ENCODE assay signal across 24 cellular contexts in genomic region chr18:618618-619017, GRCh38. TPM values are rescaled to one million over a fixed set of nuclear protein-coding genes. Genes with fewer than 3 reads are reported as not detected.
DNase-seq lines count a peak whose midpoint lies in the region; ATAC-seq, FAIRE-seq and TF ChIP-seq lines count a peak whose summit lies in the region.
"Had no signal": no experiment of that assay in that cellular context is flagged by ENCODE, and none has a peak within 500 bp of the region (broad histone marks: within the 10 kb centered on the region; RNA-seq: fewer than 3 reads in every experiment).

No MANE protein-coding gene starts in this region.

- FAIRE-seq in K562 (lab: Jason Lieb, UNC), result no peak
- FAIRE-seq: A204.1, G401.6, GM12891, GM19239 had no signal

- no peak for ATAC-seq in K562
- ATAC-seq in HG03457 (IDR thresholded peaks at IDR 0.05; ENCODE audit: unreplicated experiment), result no peak

- H3K27me3 Mint-ChIP-seq in nephron (ENCODE audit: low read depth), result no peaks in the 10 kb centered on the region

- intact Hi-C loops in K562 (cut with micrococcal nuclease) (loop anchor here (5.0 kb wide), 1 partner anchor 121 kb away; no protein-coding TSS in a partner anchor), ovary (cut with DNase I) (loop anchor here in 3 of 4 donors (5.0 to 10.0 kb wide), 3 partner anchors 326 to 336 kb away; no protein-coding TSS in a partner anchor)

- no peaks in the 10 kb centered on the region for H3K9me3 ChIP-seq in K562 (replicated peaks; ENCODE audit: control insufficient read depth, insufficient read depth, low read depth, low read length)
- H3K9me3 ChIP-seq in ovary, result no peaks in the 10 kb centered on the region
- H3K9me3 ChIP-seq: BE2C, BLaER1 had no signal

- no peak for TF ChIP-seq EP300 in K562 (IDR thresholded peaks at IDR 0.05; ENCODE audit: low read length)
- no peak for TF ChIP-seq EP300 in ovary (IDR thresholded peaks at IDR 0.05)

- in situ Hi-C loops in K562 (cut with MboI), result no loop called here

- no peak overlapping the region for H3K27ac ChIP-seq in K562 (ENCODE audit: extremely low read depth, low read depth, low read length)
- no peak overlapping the region for H3K27ac ChIP-seq in ovary
- H3K27ac ChIP-seq: BLaER1 had no signal

- no peaks in the 10 kb centered on the region for H3K36me3 Mint-ChIP-seq in nephron (ENCODE audit: low read depth)
- H3K36me3 Mint-ChIP-seq: CD14-positive monocyte; CD4-positive, alpha-beta memory T cell; CD4-positive, CD25-positive, alpha-beta regulatory T cell; CD8-positive, alpha-beta memory T cell had no signal

- WGBS in K562 (ENCODE audit: insufficient coverage, low coverage, missing lambda C conversion rate), result 26% methylated on average over 5 of the region's 5 CpGs
- WGBS in ovary, 3 donors, result 82 to 83% (median 82%) methylated on average over 5 of the region's 5 CpGs

- no peak for TF ChIP-seq RAD21 in K562 (CRISPR knock-in tag; conservative IDR thresholded peaks at IDR 0.05 in 1 of 2, IDR thresholded peaks at IDR 0.05 in 1 of 2)

- H3K36me3 ChIP-seq in K562 (ENCODE audit: control insufficient read depth, insufficient read depth, low read length) (no peaks in the 10 kb centered on the region), ovary (no peaks in the 10 kb centered on the region)
- H3K36me3 ChIP-seq: BE2C, BLaER1 had no signal

- H2AFZ ChIP-seq in K562 (ENCODE audit: low read depth, low read length), result no peak overlapping the region

- H3K27ac Mint-ChIP-seq in nephron, result peak overlapping the region in 2 of 3 experiments; percentile 0 to 15
- H3K27ac Mint-ChIP-seq: CD4-positive, alpha-beta memory T cell; CD4-positive, CD25-positive, alpha-beta regulatory T cell; CD8-positive, alpha-beta memory T cell had no signal

- no peak overlapping the region for H3K4me3 ChIP-seq in K562
- H3K4me3 ChIP-seq in ovary, result no peak overlapping the region
- H3K4me3 ChIP-seq: BLaER1 had no signal

- H3K79me2 ChIP-seq in K562 (ENCODE audit: control insufficient read depth, insufficient read depth, low read length), result no peaks in the 10 kb centered on the region

- H3K9ac ChIP-seq in K562 (ENCODE audit: insufficient read depth in 1 of 2, low read depth in 2 of 2, low read length in 2 of 2), result no peak overlapping the region
- H3K9ac ChIP-seq: BLaER1 had no signal

- peaks cover 0 to 5% of the 10 kb centered on the region in 2 experiments; a peak in 1 of 5 replicates for H3K27me3 ChIP-seq in K562 (ENCODE audit: control insufficient read depth in 2 of 2, insufficient read depth in 2 of 2, low read length in 2 of 2)
- no peaks in the 10 kb centered on the region for H3K27me3 ChIP-seq in ovary
- H3K27me3 ChIP-seq: BLaER1 had no signal

- POLR2A ChIA-PET in K562 (lab: Yijun Ruan, JAX), result interaction anchor here (1.0 to 1.2 kb wide), 2 partner anchors 8 to 9 kb away, joined by 3 to 7 read pairs; no protein-coding TSS in a partner anchor

- H3K4me1 ChIP-seq in K562 (replicated peaks in 1 of 2; ENCODE audit: control insufficient read depth in 2 of 2, insufficient read depth in 2 of 2, low read length in 2 of 2), result peaks cover 0 to 6% of the 10 kb centered on the region in 2 experiments; a peak in 3 of 5 replicates
- H3K4me1 ChIP-seq in ovary (ENCODE audit: insufficient read depth), result no peaks in the 10 kb centered on the region
- H3K4me1 ChIP-seq: BE2C had no signal

- no peaks in the 10 kb centered on the region for H4K20me1 ChIP-seq in K562 (replicated peaks; ENCODE audit: control insufficient read depth, insufficient read depth, low read length)
- H4K20me1 ChIP-seq: BLaER1 had no signal

- no peak overlapping the region for H3K4me2 ChIP-seq in K562 (ENCODE audit: insufficient read depth, low read length)
- H3K4me2 ChIP-seq: BLaER1 had no signal

- DNase-seq in NCI-H510A treated with DMSO at 0.1 percent for 48 hours (lab: John Stamatoyannopoulos, UW), result peak; percentile 67
- no peak for DNase-seq in NCI-H510A (lab: John Stamatoyannopoulos, UW)
- DNase-seq in K562 (ENCODE audit: extremely low read depth in 1 of 4, low spot score in 3 of 4), result no peak
- no peak for DNase-seq in ovary
- DNase-seq: 8988T; ACHN; BE2C; C1 segment of cervical spinal cord; CD4-positive, alpha-beta memory T cell; CD4-positive, CD25-positive, alpha-beta regulatory T cell; CD8-positive, alpha-beta memory T cell; COR-L47; DMS79 treated with DMSO at 0.1 percent for 48 hours; GF-D8 had no signal

- TF ChIP-seq CTCF in K562 (IDR thresholded peaks at IDR 0.05 in 2 of 3, conservative IDR thresholded peaks at IDR 0.05 in 1 of 3; ENCODE audit: insufficient read depth in 2 of 3, low read depth in 1 of 3, low read length in 3 of 3) (no peak), nephron (IDR thresholded peaks at IDR 0.05; ENCODE audit: unreplicated experiment in 3 of 3) (no peak), ovary (IDR thresholded peaks at IDR 0.05) (no peak)

- H3K4me1 Mint-ChIP-seq in nephron, result peaks cover 25% of the 10 kb centered on the region
- H3K4me1 Mint-ChIP-seq: CD4-positive, alpha-beta memory T cell; CD8-positive, alpha-beta memory T cell had no signal

- CTCF ChIA-PET in K562 (lab: Yijun Ruan, JAX; ENCODE audit: low intra/inter-chr PET ratio), result no interaction called here

- H3K9me1 ChIP-seq in K562 (ENCODE audit: control insufficient read depth, insufficient read depth, low read length), result no peaks in the 10 kb centered on the region

- BruUV-seq in K562 (replicated peaks; lab: Mats Ljungman, UMichigan), result no TSS peak

- H3K4me3 Mint-ChIP-seq in nephron, result no peak overlapping the region
- H3K4me3 Mint-ChIP-seq: CD14-positive monocyte; CD4-positive, alpha-beta memory T cell; CD4-positive, CD25-positive, alpha-beta regulatory T cell; CD8-positive, alpha-beta memory T cell had no signal

- TF ChIP-seq POLR2A in K562 (conservative IDR thresholded peaks at IDR 0.05) (no peak), ovary (IDR thresholded peaks at IDR 0.05) (no peak)

- no peaks in the 10 kb centered on the region for H3K9me3 Mint-ChIP-seq in nephron
- H3K9me3 Mint-ChIP-seq: CD14-positive monocyte; CD4-positive, alpha-beta memory T cell; CD4-positive, CD25-positive, alpha-beta regulatory T cell; CD8-positive, alpha-beta memory T cell had no signal

RNA-seq across cellular contexts. Expression of gene CLUL1, which starts 21.8 kb away (rescaled TPM):
- 0.16 and 2.2 TPM in 2 replicates for total RNA-seq in K562 (2011; cell fraction: chromatin; rRNA removed; ENCODE audit: low replicate concordance)
- total RNA-seq in K562 (2011; cell fraction: nucleolus; rRNA removed), result 1.0 TPM in 1 of 2 replicates, not detected in the other
- total RNA-seq in K562 (2011; cell fraction: nucleoplasm; rRNA removed), result 0.51 TPM in 1 of 2 replicates, not detected in the other
- total RNA-seq in K562 (2014; rRNA removed) (0.86 TPM in 1 of 2 replicates, not detected in the other), K562 (2014; rRNA removed; fragmentation: Illumina TruSeq; extraction: Trizol) (0.40 and 0.41 TPM in 2 replicates), K562 (2015; rRNA removed; fragmentation: Illumina TruSeq; extraction: Trizol) (0.76 TPM in 1 of 2 replicates, not detected in the other), K562 (2021) (not detected in 2 replicates), ovary (10 to 100 TPM in 2 of 7 donors, 1 to 10 TPM in 5; 1.2 to 14.4 (median 5.7) TPM)
- polyA plus RNA-seq in K562 (2011; rRNA removed) (0.49 and 0.80 TPM in 2 replicates), K562 (2014; fragmentation: Illumina TruSeq; extraction: Trizol) (0.28 TPM in 1 of 2 replicates, not detected in the other), K562 (2014; fragmentation: Nextera tagmentation; extraction: Ambion mirVana) (under 1 TPM; 0.32 to 0.70 TPM), K562 (2014; rRNA removed) (0.30 and 0.41 TPM in 2 replicates), ovary (under 1 TPM in 1 of 2 donors, not detected in 1; 0.67 TPM)
- 0.09 and 0.27 TPM in 2 replicates for polyA plus RNA-seq in K562 (2011; cell fraction: cytosol; rRNA removed)
- 0.67 and 1.1 TPM in 2 replicates for polyA plus RNA-seq in K562 (2011; cell fraction: nucleus; rRNA removed)
- polyA plus RNA-seq in K562 (2012), result 0.43 and 0.54 TPM in 2 replicates
- 0.84 and 1.3 TPM in 2 replicates for polyA minus RNA-seq in K562 (2011; rRNA and poly(A)+ RNA removed)
- polyA minus RNA-seq in K562 (2011; cell fraction: cytosol; rRNA and poly(A)+ RNA removed), result not detected in 2 replicates
- polyA minus RNA-seq in K562 (2011; cell fraction: nucleus; rRNA and poly(A)+ RNA removed), result 1.00 TPM in 1 of 2 replicates, not detected in the other
- total RNA-seq: CD4-positive, alpha-beta memory T cell; CD4-positive, CD25-positive, alpha-beta regulatory T cell; CD8-positive, alpha-beta memory T cell had no signal
- polyA plus RNA-seq: AG04450; CD14-positive monocyte; CD4-positive, alpha-beta memory T cell; CD4-positive, CD25-positive, alpha-beta regulatory T cell had no signal

RNA-seq across cellular contexts. Expression of gene CETN1, which starts 38.4 kb away (rescaled TPM):
- total RNA-seq in K562 (2011; cell fraction: chromatin; rRNA removed; ENCODE audit: low replicate concordance), result not detected in 2 replicates
- not detected in 2 replicates for total RNA-seq in K562 (2011; cell fraction: nucleolus; rRNA removed)
- total RNA-seq in K562 (2011; cell fraction: nucleoplasm; rRNA removed), result not detected in 2 replicates
- 0.18 and 0.33 TPM in 2 replicates for total RNA-seq in K562 (2014; rRNA removed)
- total RNA-seq in K562 (2014; rRNA removed; fragmentation: Illumina TruSeq; extraction: Trizol), result not detected in 2 replicates
- total RNA-seq in K562 (2015; rRNA removed; fragmentation: Illumina TruSeq; extraction: Trizol), result 0.07 and 0.11 TPM in 2 replicates
- total RNA-seq in K562 (2021), result 0.16 TPM in 1 of 2 replicates, not detected in the other
- not detected in 2 replicates for polyA plus RNA-seq in K562 (2011; rRNA removed)
- polyA plus RNA-seq in K562 (2011; cell fraction: cytosol; rRNA removed), result not detected in 2 replicates
- not detected in 2 replicates for polyA plus RNA-seq in K562 (2011; cell fraction: nucleus; rRNA removed)
- 0.09 and 0.98 TPM in 2 replicates for polyA plus RNA-seq in K562 (2012)
- 0.19 and 0.28 TPM in 2 replicates for polyA plus RNA-seq in K562 (2014; fragmentation: Illumina TruSeq; extraction: Trizol)
- polyA plus RNA-seq in K562 (2014; fragmentation: Nextera tagmentation; extraction: Ambion mirVana), result under 1 TPM; 0.11 to 0.34 TPM
- polyA plus RNA-seq in K562 (2014; rRNA removed), result 0.25 TPM in 1 of 2 replicates, not detected in the other
- not detected in 2 replicates for polyA minus RNA-seq in K562 (2011; rRNA and poly(A)+ RNA removed)
- not detected in 2 replicates for polyA minus RNA-seq in K562 (2011; cell fraction: cytosol; rRNA and poly(A)+ RNA removed)
- polyA minus RNA-seq in K562 (2011; cell fraction: nucleus; rRNA and poly(A)+ RNA removed), result not detected in 2 replicates
- not detected for total RNA-seq in ovary
- polyA plus RNA-seq in ovary, result not detected
- total RNA-seq: A673; CD4-positive, alpha-beta memory T cell; CD4-positive, CD25-positive, alpha-beta regulatory T cell; CD8-positive, alpha-beta memory T cell had no signal
- polyA plus RNA-seq: AG04450; CD14-positive monocyte; CD4-positive, alpha-beta memory T cell; CD4-positive, CD25-positive, alpha-beta regulatory T cell; CD8-positive, alpha-beta memory T cell had no signal

RNA-seq across cellular contexts. Expression of gene TYMS, which starts 38.8 kb away (rescaled TPM):
- total RNA-seq in K562 (2011; cell fraction: chromatin; rRNA removed; ENCODE audit: low replicate concordance), result 56.4 and 67.1 TPM in 2 replicates
- total RNA-seq in K562 (2011; cell fraction: nucleolus; rRNA removed), result 67.0 and 72.2 TPM in 2 replicates
- 71.0 and 81.6 TPM in 2 replicates for total RNA-seq in K562 (2011; cell fraction: nucleoplasm; rRNA removed)
- total RNA-seq in K562 (2014; rRNA removed), result 137 and 138 TPM in 2 replicates
- 69.1 and 72.4 TPM in 2 replicates for total RNA-seq in K562 (2014; rRNA removed; fragmentation: Illumina TruSeq; extraction: Trizol)
- total RNA-seq in K562 (2015; rRNA removed; fragmentation: Illumina TruSeq; extraction: Trizol), result 83.4 and 88.8 TPM in 2 replicates
- 292 and 305 TPM in 2 replicates for total RNA-seq in K562 (2021)
- 276 and 390 TPM in 2 replicates for polyA plus RNA-seq in K562 (2011; rRNA removed)
- 377 and 398 TPM in 2 replicates for polyA plus RNA-seq in K562 (2011; cell fraction: cytosol; rRNA removed)
- polyA plus RNA-seq in K562 (2011; cell fraction: nucleus; rRNA removed), result 188 and 221 TPM in 2 replicates
- 259 and 356 TPM in 2 replicates for polyA plus RNA-seq in K562 (2012)
- polyA plus RNA-seq in K562 (2014; fragmentation: Illumina TruSeq; extraction: Trizol), result 381 and 409 TPM in 2 replicates
- polyA plus RNA-seq in K562 (2014; fragmentation: Nextera tagmentation; extraction: Ambion mirVana), result 100 to 1,000 TPM; 168 to 175 TPM
- 302 and 311 TPM in 2 replicates for polyA plus RNA-seq in K562 (2014; rRNA removed)
- polyA minus RNA-seq in K562 (2011; rRNA and poly(A)+ RNA removed), result 346 and 403 TPM in 2 replicates
- 213 and 291 TPM in 2 replicates for polyA minus RNA-seq in K562 (2011; cell fraction: cytosol; rRNA and poly(A)+ RNA removed)
- polyA minus RNA-seq in K562 (2011; cell fraction: nucleus; rRNA and poly(A)+ RNA removed), result 40.8 and 82.9 TPM in 2 replicates
- total RNA-seq in ovary, result 1 to 10 TPM in 6 of 7 donors, under 1 TPM in 1; 0.48 to 7.9 (median 4.4) TPM
- polyA plus RNA-seq in ovary, result 1 to 10 TPM; 2.8 to 8.4 TPM
- total RNA-seq: CD4-positive, alpha-beta memory T cell had no signal
- polyA plus RNA-seq: CD14-positive monocyte had no signal

Comparison
In these comparisons a context has a peak if more than half of its experiments do, and no peak if none do; other contexts are left out.
1. RNA of gene TYMS, which starts 38.8 kb away (total RNA-seq): 56.4 to 305 TPM in K562; 0.48 to 7.9 TPM in ovary; every median in the first group is over 4 times any median in the second.